ENCODE assay signal across 29 cellular contexts in genomic region chr20:29123861-29124260, GRCh38.
"Had no signal": no experiment of that assay in that cellular context is flagged by ENCODE, and none has a peak within 500 bp of the region (broad histone marks: within the 10 kb centered on the region; RNA-seq: fewer than 3 reads in every experiment).

No MANE protein-coding gene starts in this region.

- H3K4me3 ChIP-seq: neural progenitor cell, ovary, psoas muscle, right lobe of liver, sigmoid colon, suprapubic skin, testis, tibial artery, transverse colon, upper lobe of right lung, uterus had no signal

- H3K4me3 Mint-ChIP-seq: naive thymus-derived CD4-positive, alpha-beta T cell; natural killer cell; nephron; neural progenitor cell; stimulated activated naive B cell treated with anti-CD40 and anti-IgM and Interleukin-4, amounts not matched to agents 10 μg/mL and 1 μg/mL and 100 μg/mL, for 72 hours; stimulated activated naive CD8-positive, alpha-beta T cell treated with anti-CD3 and anti-CD28 coated beads, Interleukin-15, amount 100 ng/mL, for 72 hours; type B pancreatic cell had no signal

- H3K27ac ChIP-seq: neural progenitor cell, ovary, parathyroid adenoma, psoas muscle, right lobe of liver, sigmoid colon, suprapubic skin, testis, tibial artery, transverse colon, upper lobe of right lung, uterus had no signal

- H3K9ac ChIP-seq: neural progenitor cell, parathyroid adenoma had no signal

- H3K36me3 ChIP-seq: neural progenitor cell, ovary, right lobe of liver, suprapubic skin, tibial artery, transverse colon, upper lobe of right lung, uterus had no signal

- H3K4me2 ChIP-seq: neural progenitor cell had no signal

- ATAC-seq: naive thymus-derived CD4-positive, alpha-beta T cell; stimulated activated naive CD8-positive, alpha-beta T cell treated with anti-CD3 and anti-CD28 coated beads, Interleukin-15, amount 100 ng/mL, for 72 hours; stimulated activated naive CD8-positive, alpha-beta T cell treated with anti-CD3 and anti-CD28 coated beads, Interleukin-15, Interleukin-2, amounts not matched to agents 100 U/mL and 50 U/mL, for 24 hours; upper lobe of right lung had no signal

- H3K4me1 Mint-ChIP-seq: naive thymus-derived CD4-positive, alpha-beta T cell; natural killer cell; nephron; neural progenitor cell; stimulated activated naive B cell treated with anti-CD40 and anti-IgM and Interleukin-4, amounts not matched to agents 10 μg/mL and 1 μg/mL and 100 μg/mL, for 72 hours; stimulated activated naive CD8-positive, alpha-beta T cell treated with anti-CD3 and anti-CD28 coated beads, Interleukin-15, amount 100 ng/mL, for 72 hours had no signal

- FAIRE-seq: small intestine had no signal

- H2AFZ ChIP-seq: neural progenitor cell, parathyroid adenoma had no signal

- H3K27ac Mint-ChIP-seq: naive thymus-derived CD4-positive, alpha-beta T cell; natural killer cell; nephron; neural progenitor cell; progenitor cell of endocrine pancreas; stimulated activated naive B cell treated with anti-CD40 and anti-IgM and Interleukin-4, amounts not matched to agents 10 μg/mL and 1 μg/mL and 100 μg/mL, for 72 hours; stimulated activated naive CD8-positive, alpha-beta T cell treated with anti-CD3 and anti-CD28 coated beads, Interleukin-15, amount 100 ng/mL, for 72 hours; type B pancreatic cell had no signal

- H3K36me3 Mint-ChIP-seq: neural progenitor cell; stimulated activated naive B cell treated with anti-CD40 and anti-IgM and Interleukin-4, amounts not matched to agents 10 μg/mL and 1 μg/mL and 100 μg/mL, for 72 hours; type B pancreatic cell had no signal

- H3K79me2 ChIP-seq: parathyroid adenoma had no signal

- H3K4me1 ChIP-seq: neural progenitor cell, parathyroid adenoma, psoas muscle, right lobe of liver, sigmoid colon, suprapubic skin, testis, tibial artery, transverse colon, upper lobe of right lung, uterus had no signal

- H3K27me3 Mint-ChIP-seq: naive thymus-derived CD4-positive, alpha-beta T cell; progenitor cell of endocrine pancreas; stimulated activated naive B cell treated with anti-CD40 and anti-IgM and Interleukin-4, amounts not matched to agents 10 μg/mL and 1 μg/mL and 100 μg/mL, for 72 hours; stimulated activated naive CD8-positive, alpha-beta T cell treated with anti-CD3 and anti-CD28 coated beads, Interleukin-15, amount 100 ng/mL, for 72 hours; type B pancreatic cell had no signal

- H3K27me3 ChIP-seq: neural progenitor cell, ovary, right lobe of liver, sigmoid colon, suprapubic skin, testis, tibial artery, transverse colon, upper lobe of right lung, uterus had no signal

- DNase-seq: naive thymus-derived CD4-positive, alpha-beta T cell; natural killer cell; occipital lobe; ovary; psoas muscle; right cardiac atrium; right lobe of liver; sigmoid colon; small intestine; stimulated activated CD4-positive, alpha-beta T cell treated with anti-CD3 and anti-CD28 coated beads, Interleukin-15, amount 100 ng/mL, for 24 hours; stimulated activated CD4-positive, alpha-beta T cell treated with anti-CD3 and anti-CD28 coated beads, Interleukin-2, amount 100 ng/mL, for 24 hours; stimulated activated CD4-positive, alpha-beta T cell treated with anti-CD3 and anti-CD28 coated beads, Interleukin-2, amount 100 ng/mL, for 48 hours; stimulated activated CD4-positive, alpha-beta T cell treated with anti-CD3 and anti-CD28 coated beads, Interleukin-4, amount 100 ng/mL, for 4 hours; stimulated activated CD8-positive, alpha-beta memory T cell treated with anti-CD3 and anti-CD28 coated beads, Interleukin-4, amount 100 ng/mL, for 48 hours; stimulated activated naive B cell treated with anti-CD40 and anti-IgM and Interleukin-4, amounts not matched to agents 10 μg/mL and 1 μg/mL and 100 μg/mL, for 72 hours; stimulated activated naive CD8-positive, alpha-beta T cell treated with anti-CD3 and anti-CD28 coated beads, Interleukin-15, amount 100 ng/mL, for 72 hours; stimulated activated naive CD8-positive, alpha-beta T cell treated with anti-CD3 and anti-CD28 coated beads, Interleukin-15, Interleukin-2, amounts not matched to agents 100 U/mL and 50 U/mL, for 24 hours; substantia nigra; testis; tibial artery; transverse colon; upper lobe of right lung; uterus had no signal

- H3K9me3 ChIP-seq: ovary, psoas muscle, right lobe of liver, suprapubic skin, testis, upper lobe of right lung, uterus had no signal
